ENCODE assay signal across 8 cellular contexts in the genomic region with DNA sequence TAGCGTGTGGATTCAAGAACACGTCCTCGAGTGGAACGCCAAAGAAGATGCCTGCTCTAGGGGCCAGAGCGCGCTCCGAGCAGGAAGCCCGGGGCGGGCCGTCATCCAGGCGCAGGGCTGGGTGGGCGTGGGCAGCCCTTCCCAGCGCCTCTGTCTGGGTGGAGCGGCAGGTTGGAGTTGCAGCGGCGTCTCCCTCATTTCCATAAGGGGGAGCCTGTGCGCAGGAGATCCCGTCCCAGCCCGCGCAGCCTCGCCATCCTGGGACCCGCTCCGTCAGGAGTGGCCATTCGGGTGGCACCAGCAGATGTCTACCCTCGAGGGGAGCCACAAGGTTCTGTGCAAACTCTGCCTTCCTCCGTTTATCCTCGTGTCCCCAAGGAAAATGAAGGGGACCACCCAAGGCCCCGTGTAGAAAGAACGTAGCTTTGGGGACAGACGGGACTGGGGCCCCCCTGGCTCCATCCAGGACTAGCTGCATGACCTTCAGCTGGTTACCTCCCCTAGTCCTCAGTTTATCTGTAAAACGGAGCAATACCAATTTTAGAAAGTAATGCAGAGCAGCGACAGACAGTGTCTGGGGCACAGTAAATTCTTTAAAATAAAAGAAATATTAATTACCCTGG.
DNase-seq lines count a peak whose midpoint lies in the region; ATAC-seq and TF ChIP-seq lines count a peak whose summit lies in the region.

No MANE protein-coding gene starts in this region.

- peak; percentile 69 for TF ChIP-seq CTCF in AG04450 (IDR thresholded peaks at IDR 0.05; ENCODE audit: low read depth, low read length)
- TF ChIP-seq CTCF in HCT116 (IDR thresholded peaks at IDR 0.05 in 2 of 3, conservative IDR thresholded peaks at IDR 0.05 in 1 of 3; ENCODE audit: borderline replicate concordance in 1 of 3, insufficient read depth in 1 of 3, low read depth in 2 of 3, low read length in 2 of 3): peak; percentile 49 to 71 (median 53)

- no peaks in the 10 kb centered on the region for H3K9me2 ChIP-seq in HCT116 (ENCODE audit: insufficient read depth)

- TF ChIP-seq POLR2A in HCT116 (IDR thresholded peaks at IDR 0.05; ENCODE audit: borderline replicate concordance, extremely low read depth, insufficient read depth, insufficient read length): no peak

- no peaks in the 10 kb centered on the region for H3K79me2 ChIP-seq in HCT116 (ENCODE audit: insufficient read depth, low read length)

- CTCF ChIA-PET in AG04450 (lab: Charles Lee): interaction anchor here (0.6 to 2.1 kb wide), 22 partner anchors 9 to 282 kb away, joined by 3 to 24 read pairs (median 4); partner anchors contain the start of gene FGF18
- CTCF ChIA-PET in HCT116 (lab: Charles Lee): interaction anchor here (0.6 to 1.9 kb wide), 5 partner anchors 24 to 429 kb away, joined by 3 to 6 read pairs (median 3); partner anchors contain the start of gene FGF18

- peak overlapping the region; percentile 86 for H3K4me2 ChIP-seq in HCT116 (ENCODE audit: low read length)

- H3K9ac ChIP-seq in HCT116 (ENCODE audit: low read length) (no peak overlapping the region), SK-N-MC (ENCODE audit: insufficient read length) (no peak overlapping the region)

- H2AFZ ChIP-seq in HCT116 (ENCODE audit: low read depth, low read length, poor library complexity, severe bottlenecking): peak overlapping the region; percentile 96

- intact Hi-C loops in HCT116 (cut with micrococcal nuclease): loop anchor here (1.0 to 2.0 kb wide), 3 partner anchors 211 to 277 kb away; partner anchors contain the start of gene FGF18

- TF ChIP-seq RAD21 in HCT116 (IDR thresholded peaks at IDR 0.05; ENCODE audit: low read depth): peak; percentile 85

- no peaks in the 10 kb centered on the region for H3K9me3 ChIP-seq in AG04450 (ENCODE audit: control insufficient read depth, insufficient read depth, low read length)
- H3K9me3 ChIP-seq in HCT116 (ENCODE audit: control insufficient read depth in 1 of 2, insufficient read depth in 1 of 2, low read depth in 1 of 2, low read length in 2 of 2): no peaks in the 10 kb centered on the region
- no peaks in the 10 kb centered on the region for H3K9me3 ChIP-seq in SK-N-MC (ENCODE audit: low read depth, low read length)

- H3K27me3 ChIP-seq in AG04450 (ENCODE audit: control insufficient read depth, insufficient read depth, low read length): peaks cover 42% of the 10 kb centered on the region
- H3K27me3 ChIP-seq in HCT116 (ENCODE audit: insufficient read depth, low read length): peaks cover 14% of the 10 kb centered on the region

- H4K20me1 ChIP-seq in HCT116 (ENCODE audit: insufficient read depth): no peaks in the 10 kb centered on the region

- ATAC-seq in HCT116 (peak; percentile 100), GM19455 (IDR thresholded peaks at IDR 0.05; ENCODE audit: unreplicated experiment) (no peak)

- POLR2A ChIA-PET in AG04450 (lab: Yijun Ruan, JAX) (no interaction called here), HCT116 (lab: Charles Lee) (no interaction called here)

- H3K36me3 ChIP-seq in HCT116 (ENCODE audit: control insufficient read depth in 1 of 2, insufficient read depth in 2 of 2, low read length in 2 of 2) (no peaks in the 10 kb centered on the region), SK-N-MC (ENCODE audit: insufficient read depth, low read length) (no peaks in the 10 kb centered on the region)

- peak; percentile 11 for DNase-seq in AG04450 (ENCODE audit: low read depth, low spot score)
- peak; percentile 41 for DNase-seq in HCT116 (ENCODE audit: low read depth, low spot score)
- no peak for DNase-seq in SK-N-MC (ENCODE audit: low read depth, low spot score)
- DNase-seq in glomerular visceral epithelial cell (ENCODE audit: extremely low spot score): peak; percentile 28
- DNase-seq in retina: peak; percentile 78
- DNase-seq in activated gamma-delta T cell (lab: John Stamatoyannopoulos, UW): no peak
- no peak for DNase-seq in NCI-H2029 (lab: John Stamatoyannopoulos, UW)

- RAD21 ChIA-PET in HCT116 (lab: Charles Lee; ENCODE audit: low non-redundant PET in 1 of 2, low total read pairs in 2 of 2, uncharacterized antibody in 2 of 2, unreplicated experiment in 2 of 2): interaction anchor here (0.6 to 0.7 kb wide), 2 partner anchors 236 to 245 kb away, joined by 3 read pairs; no protein-coding TSS in a partner anchor

- H3K4me3 ChIP-seq in AG04450 (ENCODE audit: low read depth, low read length) (peak overlapping the region; percentile 33), HCT116 (replicated peaks in 1 of 2; ENCODE audit: low read depth in 1 of 2, low read length in 2 of 2) (peak overlapping the region; percentile 17 to 51), SK-N-MC (0 out of 2 replicates have a peak overlapping the region, but pooled peaks have one; percentile 3)

- no TSS peak for BruUV-seq in HCT116 (replicated peaks; lab: Mats Ljungman, UMichigan)

- peaks cover 0 to 14% of the 10 kb centered on the region in 2 experiments; a peak in 2 of 4 replicates for H3K4me1 ChIP-seq in HCT116 (ENCODE audit: control insufficient read depth in 1 of 2, insufficient read depth in 2 of 2, low read length in 2 of 2)

- H3K27ac ChIP-seq in AG04450 (ENCODE audit: low read depth, low read length): no peak overlapping the region
- H3K27ac ChIP-seq in HCT116 (ENCODE audit: low read depth, low read length): no peak overlapping the region
- H3K27ac ChIP-seq in SK-N-MC: no peak overlapping the region

TF ChIP-seq in HCT116, 20 proteins besides CTCF, POLR2A, EP300 and RAD21:
- TF ChIP-seq SRF (IDR thresholded peaks at IDR 0.05; ENCODE audit: low read depth) (peak; percentile 33; the same call in 1 of the 2 replicates), ZFX (IDR thresholded peaks at IDR 0.05) (no peak), POLR2AphosphoS5 (IDR thresholded peaks at IDR 0.05; ENCODE audit: low read depth, low read length) (peak; percentile 33; the same call in 1 of the 2 replicates), EGR1 (IDR thresholded peaks at IDR 0.05; ENCODE audit: low read depth) (0 out of 2 replicates have a peak, but pooled peaks have one; percentile 33), CEBPB (IDR thresholded peaks at IDR 0.05; ENCODE audit: low read depth) (no peak), ZBTB33 (IDR thresholded peaks at IDR 0.05; ENCODE audit: extremely low read depth, insufficient replicate concordance, low read length) (no peak)
- TF ChIP-seq, protein P1, sequence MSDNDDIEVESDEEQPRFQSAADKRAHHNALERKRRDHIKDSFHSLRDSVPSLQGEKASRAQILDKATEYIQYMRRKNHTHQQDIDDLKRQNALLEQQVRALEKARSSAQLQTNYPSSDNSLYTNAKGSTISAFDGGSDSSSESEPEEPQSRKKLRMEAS (IDR thresholded peaks at IDR 0.05): peak; percentile 47; the same call in 1 of the 2 replicates

Comparison
In these comparisons a context has a peak if more than half of its experiments do, and no peak if none do; other contexts are left out.
1. DNase-seq: peak in AG04450 (single experiment), HCT116 (single experiment), glomerular visceral epithelial cell (single experiment) and retina (single experiment); none in SK-N-MC (single experiment), activated gamma-delta T cell (single experiment) and NCI-H2029 (single experiment).
2. Peak in every context shown above with its lines, with median percentiles within 50 percentile points of each other: H3K4me3 ChIP-seq.